ENCODE assay signal across 13 cellular contexts in genomic region chr9:122819791-122820489, GRCh38. TPM values are rescaled to one million over a fixed set of nuclear protein-coding genes. Genes with fewer than 3 reads are reported as not detected.
DNase-seq lines count a peak whose midpoint lies in the region; ATAC-seq, FAIRE-seq and TF ChIP-seq lines count a peak whose summit lies in the region.
"Had no signal": no experiment of that assay in that cellular context is flagged by ENCODE, and none has a peak within 500 bp of the region (broad histone marks: within the 10 kb centered on the region; RNA-seq: fewer than 3 reads in every experiment).

No MANE protein-coding gene starts in this region.

- H3K36me3 ChIP-seq in IMR-90 (ENCODE audit: control insufficient read depth, insufficient read depth, low read length) (peaks cover 34% of the 10 kb centered on the region), colonic mucosa (no peaks in the 10 kb centered on the region), body of pancreas (replicated peaks in 1 of 2; ENCODE audit: insufficient read depth in 1 of 2, low read depth in 2 of 2) (peaks cover 0 to 13% of the 10 kb centered on the region in 2 donors), MG63 (peaks cover 26% of the 10 kb centered on the region)

- H2BK5ac ChIP-seq in IMR-90 (ENCODE audit: low read depth, low read length, poor library complexity, severe bottlenecking), result peak overlapping the region; percentile 49

- H3K4me3 Mint-ChIP-seq in mesothelial cell of epicardium, result no peak overlapping the region
- H3K4me3 Mint-ChIP-seq: activated naive CD8-positive, alpha-beta T cell treated with anti-CD3 and anti-CD28 coated beads for 36 hours; memory B cell had no signal

- H3K14ac ChIP-seq in IMR-90 (replicated peaks; ENCODE audit: low read depth, low read length), result peak overlapping the region; percentile 75; the same call in 1 of the 2 replicates

- H2AFZ ChIP-seq in IMR-90 (replicated peaks; ENCODE audit: low read length, poor library complexity), result no peak overlapping the region

- H3K4me1 Mint-ChIP-seq in mesothelial cell of epicardium, result peaks cover 3% of the 10 kb centered on the region

- H3K23ac ChIP-seq in IMR-90 (ENCODE audit: low read depth, low read length), result peak overlapping the region; percentile 80

- H3K4me1 ChIP-seq in A549 (peaks cover 15% of the 10 kb centered on the region; the same call in 2 of the 3 replicates), IMR-90 (ENCODE audit: control insufficient read depth, insufficient read depth, low read length) (peaks cover 10% of the 10 kb centered on the region), colonic mucosa (no peaks in the 10 kb centered on the region), body of pancreas (peaks cover 5% of the 10 kb centered on the region)

- in situ Hi-C loops in IMR-90 (cut with MboI; ENCODE audit: low sequenced_read_pairs), result loop anchor here (10.0 kb wide), 1 partner anchor 445 kb away; the partner anchor contains the start of gene PTGS1

- peak overlapping the region; percentile 84 for H2BK120ac ChIP-seq in IMR-90 (ENCODE audit: low read depth, low read length)

- H3K27ac ChIP-seq in A549 (no peak overlapping the region), IMR-90 (ENCODE audit: insufficient read depth, low read length) (peak overlapping the region; percentile 60), colonic mucosa (peak overlapping the region; percentile 32), body of pancreas (no peak overlapping the region)

- no peak overlapping the region for H3K9ac ChIP-seq in IMR-90 (ENCODE audit: low read depth, low read length)
- H3K9ac ChIP-seq in colonic mucosa (ENCODE audit: low read depth in 2 of 2, low read length in 2 of 2), result no peak overlapping the region

- H3K4me2 ChIP-seq in A549 (peak overlapping the region; percentile 15; the same call in 1 of the 3 replicates), IMR-90 (ENCODE audit: low read depth, low read length) (peak overlapping the region; percentile 19)

- TF ChIP-seq POLR2A in A549 (IDR thresholded peaks at IDR 0.05; ENCODE audit: low read length) (no peak), IMR-90 (IDR thresholded peaks at IDR 0.05; ENCODE audit: low read depth, low read length) (no peak), body of pancreas (IDR thresholded peaks at IDR 0.05) (no peak)

- BruUV-seq in IMR-90 (replicated peaks; lab: Mats Ljungman, UMichigan), result TSS peak; percentile 60

- peaks cover 25% of the 10 kb centered on the region for H3K36me3 Mint-ChIP-seq in mesothelial cell of epicardium

- FAIRE-seq in A549 (lab: Jason Lieb, UNC), result no peak

- peak overlapping the region; percentile 43; the same call in 1 of the 2 replicates for H4K91ac ChIP-seq in IMR-90 (ENCODE audit: insufficient read depth, low read depth, low read length)

- 62% methylated on average over 9 of the region's 9 CpGs for WGBS in A549 (ENCODE audit: missing lambda C conversion rate)
- 42% methylated on average over 4 of the region's 9 CpGs; no CpG with 5 or more reads in 1 of the 2 experiments for WGBS in IMR-90 (ENCODE audit: extremely low coverage in 2 of 2, insufficient read length in 1 of 2), 2 experiments
- 71 to 72% methylated on average over 7 to 9 of the region's 9 CpGs for WGBS in body of pancreas, 2 donors

- no peaks in the 10 kb centered on the region for H3K9me3 Mint-ChIP-seq in mesothelial cell of epicardium
- H3K9me3 Mint-ChIP-seq: activated naive CD8-positive, alpha-beta T cell treated with anti-CD3 and anti-CD28 coated beads for 36 hours; memory B cell had no signal

- TF ChIP-seq CTCF in A549 (IDR thresholded peaks at IDR 0.05) (no peak), IMR-90 (conservative IDR thresholded peaks at IDR 0.05; ENCODE audit: low read depth, low read length) (no peak), colonic mucosa (IDR thresholded peaks at IDR 0.05) (no peak), mesothelial cell of epicardium (IDR thresholded peaks at IDR 0.05; ENCODE audit: unreplicated experiment) (no peak), body of pancreas (IDR thresholded peaks at IDR 0.05) (no peak)

- H3K9me1 ChIP-seq in IMR-90 (ENCODE audit: insufficient read depth, low read length), result peaks cover 14% of the 10 kb centered on the region

- H3K4me3 ChIP-seq in A549, result no peak overlapping the region
- H3K4me3 ChIP-seq in IMR-90 (ENCODE audit: insufficient read depth, low read depth, low read length), result no peak overlapping the region
- H3K4me3 ChIP-seq in colonic mucosa, result no peak overlapping the region
- no peak overlapping the region for H3K4me3 ChIP-seq in body of pancreas
- no peak overlapping the region for H3K4me3 ChIP-seq in MG63

- TF ChIP-seq EP300 in A549 (IDR thresholded peaks at IDR 0.05), result no peak

- no peaks in the 10 kb centered on the region for H4K20me1 ChIP-seq in IMR-90 (ENCODE audit: insufficient read depth, low read length)

- H3K56ac ChIP-seq in IMR-90 (ENCODE audit: extremely low read depth, insufficient read depth, low read length), result peak overlapping the region; percentile 57; the same call in 1 of the 2 replicates

- CTCF ChIA-PET in A549 (lab: Yijun Ruan, JAX) (interaction anchor here (1.1 to 3.6 kb wide), 4 partner anchors 10 to 721 kb away, joined by 3 to 23 read pairs (median 5); no protein-coding TSS in a partner anchor), IMR-90 (lab: Yijun Ruan, JAX) (no interaction called here)

- 0 out of 2 replicates have a peak overlapping the region, but pooled peaks have one; percentile 12 for H4K5ac ChIP-seq in IMR-90 (ENCODE audit: low read depth, low read length)

- no peaks in the 10 kb centered on the region for H3K27me3 Mint-ChIP-seq in mesothelial cell of epicardium (ENCODE audit: low read depth)
- H3K27me3 Mint-ChIP-seq: activated naive CD8-positive, alpha-beta T cell treated with anti-CD3 and anti-CD28 coated beads for 36 hours; memory B cell had no signal

- H3K79me1 ChIP-seq in IMR-90 (ENCODE audit: low read depth in 1 of 2, low read length in 2 of 2), result peaks cover 24 to 44% of the 10 kb centered on the region in 2 experiments

- ATAC-seq in A549 (0 out of 6 replicates have a peak, but pooled peaks of 1 of the 2 experiments have one; percentile 20), IMR-90 (ENCODE audit: low read depth) (peak; percentile 30; the same call in 1 of the 2 replicates), body of pancreas (no peak)

- peak overlapping the region; percentile 82 for H3K4ac ChIP-seq in IMR-90 (ENCODE audit: low read depth, low read length)

- H2BK20ac ChIP-seq in IMR-90 (ENCODE audit: low read depth, low read length), result peak overlapping the region; percentile 52

- H3K9me3 ChIP-seq in A549 (no peaks in the 10 kb centered on the region), IMR-90 (ENCODE audit: control insufficient read depth, insufficient read depth, low read length) (no peaks in the 10 kb centered on the region), colonic mucosa (no peaks in the 10 kb centered on the region), body of pancreas (no peaks in the 10 kb centered on the region), MG63 (no peaks in the 10 kb centered on the region)

- intact Hi-C loops in IMR-90 (cut with micrococcal nuclease) (loop anchor here (10.0 kb wide), 1 partner anchor 725 kb away; the partner anchor contains the start of gene TTLL11), colonic mucosa (cut with DNase I) (no loop called here), body of pancreas (cut with DNase I) (loop anchor here (10.0 kb wide), 1 partner anchor 465 kb away; no protein-coding TSS in a partner anchor)

- POLR2A ChIA-PET in A549 (lab: Yijun Ruan, JAX) (no interaction called here), IMR-90 (lab: Charles Lee; ENCODE audit: unreplicated experiment) (no interaction called here)

- peak overlapping the region; percentile 87 for H2AK5ac ChIP-seq in IMR-90 (ENCODE audit: low read depth, low read length)

- H2AK9ac ChIP-seq in IMR-90 (replicated peaks; ENCODE audit: low read depth, low read length, poor library complexity), result peak overlapping the region; percentile 65

- dilution Hi-C loops in IMR-90 (cut with HindIII; ENCODE audit: low sequenced_read_pairs, unreplicated experiment), result no loop called here

- TF ChIP-seq RAD21 in A549 (conservative IDR thresholded peaks at IDR 0.05 in 1 of 2, IDR thresholded peaks at IDR 0.05 in 1 of 2), result no peak
- no peak for TF ChIP-seq RAD21 in IMR-90 (IDR thresholded peaks at IDR 0.05; ENCODE audit: low read length)

- H3K27me3 ChIP-seq in IMR-90 (ENCODE audit: control insufficient read depth, insufficient read depth, low read length) (no peaks in the 10 kb centered on the region), colonic mucosa (no peaks in the 10 kb centered on the region), body of pancreas (no peaks in the 10 kb centered on the region), MG63 (no peaks in the 10 kb centered on the region)

- peak overlapping the region in 1 of 2 experiments; percentile 75; a peak in 1 of 4 replicates for H4K8ac ChIP-seq in IMR-90 (ENCODE audit: low read depth in 2 of 2, low read length in 2 of 2)

- peak overlapping the region; percentile 67 for H3K18ac ChIP-seq in IMR-90 (ENCODE audit: low read depth, low read length)

- no peak for DNase-seq in A549 (ENCODE audit: low read depth in 1 of 2, low spot score in 1 of 2)
- peak; percentile 78 for DNase-seq in IMR-90
- DNase-seq in colonic mucosa, result no peak
- peak in 1 of 2 experiments; percentile 2 for DNase-seq in mesothelial cell of epicardium (ENCODE audit: low spot score in 2 of 2, unreplicated experiment in 2 of 2)
- no peak for DNase-seq in HPDE6-E6E7 (ENCODE audit: extremely low spot score)
- DNase-seq in COLO829 (ENCODE audit: low spot score), result no peak
- DNase-seq in body of pancreas, result no peak
- no peak for DNase-seq in MG63
- DNase-seq: activated naive CD8-positive, alpha-beta T cell treated with anti-CD3 and anti-CD28 coated beads for 36 hours; NCI-H1930 had no signal

- peak overlapping the region; percentile 47 for H3K27ac Mint-ChIP-seq in mesothelial cell of epicardium
- H3K27ac Mint-ChIP-seq: activated naive CD8-positive, alpha-beta T cell treated with anti-CD3 and anti-CD28 coated beads for 36 hours; memory B cell had no signal

- peak overlapping the region; percentile 57; the same call in 1 of the 3 replicates for H2BK15ac ChIP-seq in IMR-90 (ENCODE audit: low read depth, low read length)

RNA-seq across cellular contexts. Expression of gene PDCL, which starts 8.4 kb away (rescaled TPM):
- 14.2 and 18.8 TPM in 2 replicates for polyA plus RNA-seq in A549 (2011; rRNA removed)
- 9.0 and 11.4 TPM in 2 replicates for polyA plus RNA-seq in A549 (2012; cell fraction: cytosol; rRNA removed)
- 3.9 and 5.0 TPM in 2 replicates for polyA plus RNA-seq in A549 (2012; cell fraction: nucleus; rRNA removed)
- 21.1 to 28.1 TPM (median 25.8 TPM) in 3 replicates for polyA plus RNA-seq in A549 (2017; fragmentation: RNase III; extraction: RNeasy Plus Mini Kit Qiagen cat#74134 plus additional on column Dnase treatment)
- 27.1 and 30.5 TPM in 2 replicates for polyA minus RNA-seq in A549 (2011; rRNA and poly(A)+ RNA removed)
- total RNA-seq in IMR-90 (2012; rRNA removed), result 22.2 and 38.3 TPM in 2 replicates
- polyA plus RNA-seq in IMR-90 (2012; rRNA removed), result 8.7 and 10.1 TPM in 2 replicates
- 4.5 and 4.6 TPM in 2 replicates for polyA plus RNA-seq in IMR-90 (2012; cell fraction: cytosol; rRNA removed)
- polyA plus RNA-seq in IMR-90 (2012; cell fraction: nucleus; rRNA removed; ENCODE audit: low replicate concordance), result 1.8 and 4.0 TPM in 2 replicates
- 10 to 100 TPM; 14.9 to 16.2 TPM for total RNA-seq in colonic mucosa
- total RNA-seq in mesothelial cell of epicardium, result 25.7 to 30.5 TPM (median 26.8 TPM) in 3 replicates
- total RNA-seq in body of pancreas, result 10 to 100 TPM in 1 of 2 donors, 1 to 10 TPM in 1; 4.6 to 11.9 TPM
- 23.4 and 25.8 TPM in 2 replicates for total RNA-seq in MG63 (2014; rRNA removed; shearing (Covaris generic); ENCODE audit: low replicate concordance)

RNA-seq across cellular contexts. Expression of gene OR1K1, which starts 20.0 kb away (rescaled TPM):
- polyA plus RNA-seq in A549 (2011; rRNA removed), result not detected in 2 replicates
- polyA plus RNA-seq in A549 (2012; cell fraction: cytosol; rRNA removed), result not detected in 2 replicates
- not detected in 2 replicates for polyA plus RNA-seq in A549 (2012; cell fraction: nucleus; rRNA removed)
- not detected in 3 replicates for polyA plus RNA-seq in A549 (2017; fragmentation: RNase III; extraction: RNeasy Plus Mini Kit Qiagen cat#74134 plus additional on column Dnase treatment)
- not detected in 2 replicates for polyA minus RNA-seq in A549 (2011; rRNA and poly(A)+ RNA removed)
- total RNA-seq in IMR-90 (2012; rRNA removed), result not detected in 2 replicates
- not detected in 2 replicates for polyA plus RNA-seq in IMR-90 (2012; rRNA removed)
- polyA plus RNA-seq in IMR-90 (2012; cell fraction: cytosol; rRNA removed), result not detected in 2 replicates
- not detected in 2 replicates for polyA plus RNA-seq in IMR-90 (2012; cell fraction: nucleus; rRNA removed; ENCODE audit: low replicate concordance)
- total RNA-seq in colonic mucosa, result not detected
- total RNA-seq in mesothelial cell of epicardium, result not detected in 3 replicates
- total RNA-seq in body of pancreas, result not detected
- total RNA-seq in MG63 (2014; rRNA removed; shearing (Covaris generic); ENCODE audit: low replicate concordance), result not detected in 2 replicates
- total RNA-seq: activated naive CD8-positive, alpha-beta T cell treated with anti-CD3 and anti-CD28 coated beads for 36 hours; HT-29; RPMI7951 had no signal

RNA-seq across cellular contexts. Expression of gene OR5C1, which starts 31.2 kb away (rescaled TPM):
- polyA plus RNA-seq in A549 (2011; rRNA removed) (not detected in 2 replicates), A549 (2017; fragmentation: RNase III; extraction: RNeasy Plus Mini Kit Qiagen cat#74134 plus additional on column Dnase treatment) (not detected in 3 replicates), IMR-90 (2012; rRNA removed) (not detected in 2 replicates)
- not detected in 2 replicates for polyA plus RNA-seq in A549 (2012; cell fraction: cytosol; rRNA removed)
- not detected in 2 replicates for polyA plus RNA-seq in A549 (2012; cell fraction: nucleus; rRNA removed)
- not detected in 2 replicates for polyA minus RNA-seq in A549 (2011; rRNA and poly(A)+ RNA removed)
- total RNA-seq in IMR-90 (2012; rRNA removed) (not detected in 2 replicates), colonic mucosa (not detected), mesothelial cell of epicardium (not detected in 3 replicates), body of pancreas (not detected)
- not detected in 2 replicates for polyA plus RNA-seq in IMR-90 (2012; cell fraction: cytosol; rRNA removed)
- not detected in 2 replicates for polyA plus RNA-seq in IMR-90 (2012; cell fraction: nucleus; rRNA removed; ENCODE audit: low replicate concordance)
- total RNA-seq in MG63 (2014; rRNA removed; shearing (Covaris generic); ENCODE audit: low replicate concordance), result not detected in 2 replicates
- total RNA-seq: activated naive CD8-positive, alpha-beta T cell treated with anti-CD3 and anti-CD28 coated beads for 36 hours; HT-29; RPMI7951 had no signal

Comparison
In these comparisons a context has a peak if more than half of its experiments do, and no peak if none do; other contexts are left out.
1. H3K27ac ChIP-seq: peak in IMR-90 (single experiment) and colonic mucosa (single experiment); none in A549 (0 of 2) and body of pancreas (0 of 4).